ENCODE assay signal across 18 cellular contexts in the genomic region with DNA sequence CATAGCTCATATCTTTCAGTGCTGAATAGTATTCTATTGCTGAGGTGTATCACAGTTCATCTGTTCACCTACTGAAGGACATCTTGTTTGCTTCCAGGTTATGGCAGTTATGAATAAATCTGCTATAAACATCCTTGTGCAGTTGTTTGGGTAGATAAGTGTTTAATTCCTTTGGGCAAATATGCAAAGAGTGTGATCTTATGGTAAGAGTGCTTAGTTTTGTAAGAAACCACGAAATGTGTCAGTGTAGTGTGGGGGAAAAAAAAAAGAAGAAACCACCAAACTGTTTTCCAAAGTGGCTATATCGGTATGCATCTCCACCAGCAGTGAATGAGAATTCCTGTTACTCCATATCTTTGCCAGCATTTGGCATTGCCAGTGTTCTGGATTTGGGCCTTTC.
"Had no signal": no experiment of that assay in that cellular context is flagged by ENCODE, and none has a peak within 500 bp of the region (broad histone marks: within the 10 kb centered on the region; RNA-seq: fewer than 3 reads in every experiment).

No MANE protein-coding gene starts in this region.

- H3K4me3 Mint-ChIP-seq: activated CD4-positive, alpha-beta T cell treated with anti-CD3 and anti-CD28 coated beads, Interleukin-2, amount 10 ng/mL, durations not matched to agents 7 days and 5 days; activated naive CD8-positive, alpha-beta T cell; activated T-cell treated with anti-CD3 and anti-CD28 coated beads, Interleukin-2, amount 50 U/mL, for 4 hours; central memory CD8-positive, alpha-beta T cell; immature natural killer cell; naive B cell; neural crest cell; WTC11 had no signal

- H3K4me1 Mint-ChIP-seq: WTC11 had no signal

- DNase-seq: activated CD4-positive, alpha-beta T cell treated with anti-CD3 and anti-CD28 coated beads, Interleukin-2, amount 10 ng/mL, durations not matched to agents 7 days and 5 days; activated CD8-positive, alpha-beta memory T cell treated with anti-CD3 and anti-CD28 coated beads, Interleukin-2, amount 50 U/mL, for 4 hours; activated gamma-delta T cell; activated T-cell treated with anti-CD3 and anti-CD28 coated beads, Interleukin-2, amount 50 U/mL, for 4 hours; immature natural killer cell; mesenchymal stem cell; mucosa of descending colon; naive B cell; stimulated activated CD4-positive, alpha-beta T cell treated with anti-CD3 and anti-CD28 coated beads, Interleukin-2, amount 100 ng/mL, for 24 hours; stimulated activated naive CD4-positive, alpha-beta T cell treated with Interleukin-2 at 50 U/mL for 16 hours; thyroid gland had no signal

- H3K27ac Mint-ChIP-seq: activated CD4-positive, alpha-beta T cell treated with anti-CD3 and anti-CD28 coated beads, Interleukin-2, amount 10 ng/mL, durations not matched to agents 7 days and 5 days; activated naive CD8-positive, alpha-beta T cell; progenitor cell of endocrine pancreas; WTC11 had no signal

- H3K27me3 ChIP-seq: right atrium auricular region, thyroid gland had no signal

- H3K36me3 ChIP-seq: right atrium auricular region, thyroid gland had no signal

- H3K27ac ChIP-seq: coronary artery, right atrium auricular region, thyroid gland had no signal

- H3K4me3 ChIP-seq: coronary artery, mucosa of descending colon, right atrium auricular region, thyroid gland had no signal

- H3K9me3 ChIP-seq: thyroid gland had no signal

- H3K36me3 Mint-ChIP-seq: WTC11 had no signal

- H3K9me3 Mint-ChIP-seq: central memory CD8-positive, alpha-beta T cell had no signal

- H3K27me3 Mint-ChIP-seq: activated CD4-positive, alpha-beta T cell treated with anti-CD3 and anti-CD28 coated beads, Interleukin-2, amount 10 ng/mL, durations not matched to agents 7 days and 5 days; activated naive CD8-positive, alpha-beta T cell; central memory CD8-positive, alpha-beta T cell; naive B cell; progenitor cell of endocrine pancreas had no signal

- H3K4me1 ChIP-seq: right atrium auricular region, thyroid gland had no signal
